Comparison of ENCODE assay signal across 8 cellular contexts in genomic region chr1:36154765-36155559, GRCh38. TPM values are rescaled to one million over a fixed set of nuclear protein-coding genes. Genes with fewer than 3 reads are reported as not detected.
DNase-seq lines count a peak whose midpoint lies in the region; ATAC-seq, FAIRE-seq and TF ChIP-seq lines count a peak whose summit lies in the region.

No MANE protein-coding gene starts in this region.

- no peaks in the 10 kb centered on the region for H3K36me3 ChIP-seq in adrenal gland (replicated peaks in 1 of 2)
- H3K36me3 ChIP-seq in suprapubic skin, result no peaks in the 10 kb centered on the region

- peak overlapping the region; percentile 95 for H3K27ac Mint-ChIP-seq in activated T-cell treated with anti-CD3 and anti-CD28 coated beads, Interleukin-2, amount 50 U/mL, for 24 hours
- peak overlapping the region; percentile 91 to 99 (median 97) for H3K27ac Mint-ChIP-seq in immature natural killer cell

- peak overlapping the region; percentile 87 to 100 (median 95) for H3K27ac ChIP-seq in adrenal gland
- peak overlapping the region; percentile 95 for H3K27ac ChIP-seq in suprapubic skin

- no peak for TF ChIP-seq EP300 in suprapubic skin (IDR thresholded peaks at IDR 0.05)

- TF ChIP-seq POLR2A in adrenal gland (IDR thresholded peaks at IDR 0.05), result no peak
- no peak for TF ChIP-seq POLR2A in suprapubic skin (IDR thresholded peaks at IDR 0.05)
- TF ChIP-seq POLR2A in GM12892 (IDR thresholded peaks at IDR 0.05; ENCODE audit: low read depth, low read length), result no peak

- no peaks in the 10 kb centered on the region for H3K9me3 ChIP-seq in adrenal gland (replicated peaks in 1 of 3)
- no peaks in the 10 kb centered on the region for H3K9me3 ChIP-seq in suprapubic skin

- H3K4me3 Mint-ChIP-seq in activated T-cell treated with anti-CD3 and anti-CD28 coated beads, Interleukin-2, amount 50 U/mL, for 24 hours, result peak overlapping the region; percentile 84
- peak overlapping the region; percentile 81 to 88 (median 86) for H3K4me3 Mint-ChIP-seq in immature natural killer cell

- peaks cover 76% of the 10 kb centered on the region for H3K4me1 Mint-ChIP-seq in activated T-cell treated with anti-CD3 and anti-CD28 coated beads, Interleukin-2, amount 50 U/mL, for 24 hours (ENCODE audit: low read depth)
- H3K4me1 Mint-ChIP-seq in immature natural killer cell, result peaks cover 75 to 78% of the 10 kb centered on the region in 2 donors

- no peaks in the 10 kb centered on the region for H3K9me3 Mint-ChIP-seq in activated T-cell treated with anti-CD3 and anti-CD28 coated beads, Interleukin-2, amount 50 U/mL, for 24 hours
- H3K9me3 Mint-ChIP-seq in immature natural killer cell, result no peaks in the 10 kb centered on the region

- no peaks in the 10 kb centered on the region for H3K27me3 Mint-ChIP-seq in activated T-cell treated with anti-CD3 and anti-CD28 coated beads, Interleukin-2, amount 50 U/mL, for 24 hours
- peaks cover 2 to 9% (median 4%) of the 10 kb centered on the region in 3 donors for H3K27me3 Mint-ChIP-seq in immature natural killer cell (ENCODE audit: low read depth in 3 of 3)

- ATAC-seq in HG02973 (IDR thresholded peaks at IDR 0.05; ENCODE audit: unreplicated experiment), result no peak

- H3K4me1 ChIP-seq in adrenal gland (replicated peaks in 1 of 2) (peaks cover 36 to 61% of the 10 kb centered on the region in 2 donors), suprapubic skin (peaks cover 71% of the 10 kb centered on the region)

- no peaks in the 10 kb centered on the region for H3K27me3 ChIP-seq in adrenal gland
- no peaks in the 10 kb centered on the region for H3K27me3 ChIP-seq in suprapubic skin

- no peak for TF ChIP-seq CTCF in adrenal gland (IDR thresholded peaks at IDR 0.05)
- TF ChIP-seq CTCF in suprapubic skin (IDR thresholded peaks at IDR 0.05), result no peak

- FAIRE-seq in GM12892 (lab: Jason Lieb, UNC), result no peak

- H3K4me3 ChIP-seq in adrenal gland (peak overlapping the region in 3 of 4 donors; percentile 72 to 99 (median 74)), suprapubic skin (peak overlapping the region; percentile 77)

- no peak for DNase-seq in activated T-cell treated with anti-CD3 and anti-CD28 coated beads, Interleukin-2, amount 50 U/mL, for 24 hours
- no peak for DNase-seq in activated T-cell treated with anti-CD3 and anti-CD28 coated beads for 4 hours
- peak; percentile 42 to 76 (median 54) for DNase-seq in adrenal gland
- no peak for DNase-seq in immature natural killer cell
- no peak for DNase-seq in suprapubic skin (ENCODE audit: low spot score in 2 of 2)
- no peak for DNase-seq in GM12892 (ENCODE audit: insufficient read length)
- no peak for DNase-seq in OCI-M2 (lab: John Stamatoyannopoulos, UW; ENCODE audit: unreplicated experiment)

- intact Hi-C loops in adrenal gland (cut with DNase I), result loop anchor here (5.0 kb wide), 2 partner anchors 32 to 127 kb away; no protein-coding TSS in a partner anchor

- H3K36me3 Mint-ChIP-seq in activated T-cell treated with anti-CD3 and anti-CD28 coated beads, Interleukin-2, amount 50 U/mL, for 24 hours (ENCODE audit: low read depth), result peaks cover 28% of the 10 kb centered on the region
- H3K36me3 Mint-ChIP-seq in immature natural killer cell, result peaks cover 0 to 3% (median 0%) of the 10 kb centered on the region in 3 donors

- WGBS in adrenal gland, 4 donors, result 24 to 29% (median 27%) methylated on average over 9 to 10 of the region's 10 CpGs
- WGBS in suprapubic skin, result 28% methylated on average over 10 of the region's 10 CpGs

RNA-seq across cellular contexts. Expression of gene MAP7D1, which starts 1.0 kb away (rescaled TPM):
- 100 to 1,000 TPM in 1 of 8 donors, 10 to 100 TPM in 7; 60.2 to 121 (median 76.8) TPM for total RNA-seq in adrenal gland
- polyA plus RNA-seq in adrenal gland, result 10 to 100 TPM; 39.7 to 79.9 (median 47.2) TPM
- polyA plus RNA-seq in immature natural killer cell, result 10 to 100 TPM; 12.4 to 41.9 (median 17.9) TPM
- 100 to 1,000 TPM in 1 of 4 donors, 10 to 100 TPM in 3; 80.0 to 119 (median 94.6) TPM for total RNA-seq in suprapubic skin
- polyA plus RNA-seq in GM12892 (2012; ENCODE audit: missing spikeins), result 30.7 TPM

RNA-seq across cellular contexts. Expression of gene TRAPPC3, which starts 5.7 kb away (rescaled TPM):
- 100 to 1,000 TPM in 6 of 8 donors, 10 to 100 TPM in 2; 74.6 to 182 (median 133) TPM for total RNA-seq in adrenal gland
- polyA plus RNA-seq in adrenal gland, result 100 to 1,000 TPM in 1 of 3 donors, 10 to 100 TPM in 2; 54.0 to 106 (median 65.1) TPM
- 100 to 1,000 TPM; 113 to 219 (median 129) TPM for polyA plus RNA-seq in immature natural killer cell
- 100 to 1,000 TPM in 2 of 4 donors, 10 to 100 TPM in 2; 68.7 to 111 (median 97.5) TPM for total RNA-seq in suprapubic skin
- 49.4 TPM for polyA plus RNA-seq in GM12892 (2012; ENCODE audit: missing spikeins)

RNA-seq across cellular contexts. Expression of gene COL8A2, which starts 29.9 kb away (rescaled TPM):
- total RNA-seq in adrenal gland (1 to 10 TPM in 6 of 8 donors, under 1 TPM in 2; 0.74 to 6.6 (median 2.8) TPM), suprapubic skin (1 to 10 TPM; 4.9 to 5.6 (median 5.2) TPM)
- polyA plus RNA-seq in adrenal gland (1 to 10 TPM in 2 of 3 donors, under 1 TPM in 1; 0.66 to 2.3 (median 1.2) TPM), immature natural killer cell (under 1 TPM in 1 of 3 donors, not detected in 2; 0.12 TPM)
- polyA plus RNA-seq in GM12892 (2012; ENCODE audit: missing spikeins), result 0.15 TPM

Comparison
In these comparisons a context has a peak if more than half of its experiments do, and no peak if none do; other contexts are left out.
1. DNase-seq: peak in adrenal gland (7 of 7); none in activated T-cell treated with anti-CD3 and anti-CD28 coated beads, Interleukin-2, amount 50 U/mL, for 24 hours (single experiment), activated T-cell treated with anti-CD3 and anti-CD28 coated beads for 4 hours (single experiment), immature natural killer cell (0 of 3), suprapubic skin (0 of 2), GM12892 (single experiment) and OCI-M2 (single experiment).